ENCODE assay signal across 1 cellular context in the genomic region with DNA sequence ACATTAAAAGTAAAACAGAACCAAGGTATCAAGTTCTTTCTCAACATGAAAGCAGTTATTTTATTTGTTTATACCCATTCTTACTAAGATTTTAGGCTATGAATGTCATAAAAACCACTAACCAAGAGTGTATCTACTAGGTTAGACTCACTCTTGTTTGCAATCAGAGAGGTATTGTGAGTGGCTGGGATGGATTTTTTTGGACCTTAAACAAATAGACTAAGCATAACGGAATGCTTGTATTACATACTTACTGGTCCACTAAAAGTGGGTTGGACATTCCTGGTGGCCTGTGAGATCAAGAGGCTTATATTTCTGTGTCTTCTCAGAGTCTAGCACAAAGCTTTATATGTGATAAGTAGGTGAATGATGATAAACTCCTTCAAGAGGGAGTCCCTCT.
TF ChIP-seq lines count a peak whose summit lies in the region.

No MANE protein-coding gene starts in this region.

TF ChIP-seq in SK-N-SH, 30 proteins besides CTCF, POLR2A, EP300 and RAD21 (continued from another document):
- no peak for TF ChIP-seq RFX5 (IDR thresholded peaks at IDR 0.05; ENCODE audit: low read length)
- TF ChIP-seq SIN3A (IDR thresholded peaks at IDR 0.05; ENCODE audit: borderline replicate concordance, low read depth, low read length): no peak
